ENCODE assay signal across 8 cellular contexts in the genomic region with DNA sequence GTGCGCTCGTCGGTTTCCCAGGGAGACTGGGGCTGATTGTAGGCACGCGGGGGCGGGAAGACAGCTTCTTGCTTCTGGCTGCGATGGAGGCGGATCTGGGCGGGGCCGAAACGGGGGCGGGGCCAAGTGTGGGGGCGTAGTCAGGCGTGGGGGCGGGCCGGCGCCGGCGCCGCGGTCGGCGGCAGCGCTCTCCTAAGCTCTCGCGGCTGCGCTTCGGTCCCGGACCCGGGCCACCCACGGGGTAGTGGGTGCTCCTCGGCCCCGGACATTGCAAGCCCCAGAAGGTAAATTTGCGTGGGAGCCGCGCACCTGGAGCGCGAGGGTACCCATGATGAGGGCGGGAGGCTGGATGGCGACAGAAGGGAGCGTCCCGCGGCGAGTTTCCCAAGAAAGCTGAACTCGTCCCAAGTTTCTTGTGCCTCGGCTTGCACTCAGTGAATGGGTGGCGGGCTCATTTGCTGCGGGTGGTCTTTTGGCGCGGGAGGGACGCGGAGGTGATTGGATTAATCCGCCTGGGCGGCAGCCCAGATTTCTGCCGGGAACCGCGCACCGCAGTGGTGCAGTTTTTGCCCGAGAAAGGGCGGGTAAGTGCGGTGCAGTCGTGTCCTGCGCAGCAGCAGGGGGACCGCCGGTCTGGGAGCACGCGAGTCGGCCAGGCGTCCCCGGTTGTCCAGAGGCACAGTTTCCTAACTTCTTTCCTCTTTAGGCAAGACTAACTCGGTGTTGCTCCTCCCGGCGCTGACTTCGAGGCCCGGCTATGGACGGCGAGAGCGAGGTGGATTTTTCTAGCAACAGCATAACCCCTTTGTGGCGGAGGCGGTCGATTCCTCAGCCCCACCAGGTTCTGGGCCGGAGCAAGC. TPM values are rescaled to one million over a fixed set of nuclear protein-coding genes. Genes with fewer than 3 reads are reported as not detected.
DNase-seq lines count a peak whose midpoint lies in the region; ATAC-seq, FAIRE-seq and TF ChIP-seq lines count a peak whose summit lies in the region.

A gene with protein sequence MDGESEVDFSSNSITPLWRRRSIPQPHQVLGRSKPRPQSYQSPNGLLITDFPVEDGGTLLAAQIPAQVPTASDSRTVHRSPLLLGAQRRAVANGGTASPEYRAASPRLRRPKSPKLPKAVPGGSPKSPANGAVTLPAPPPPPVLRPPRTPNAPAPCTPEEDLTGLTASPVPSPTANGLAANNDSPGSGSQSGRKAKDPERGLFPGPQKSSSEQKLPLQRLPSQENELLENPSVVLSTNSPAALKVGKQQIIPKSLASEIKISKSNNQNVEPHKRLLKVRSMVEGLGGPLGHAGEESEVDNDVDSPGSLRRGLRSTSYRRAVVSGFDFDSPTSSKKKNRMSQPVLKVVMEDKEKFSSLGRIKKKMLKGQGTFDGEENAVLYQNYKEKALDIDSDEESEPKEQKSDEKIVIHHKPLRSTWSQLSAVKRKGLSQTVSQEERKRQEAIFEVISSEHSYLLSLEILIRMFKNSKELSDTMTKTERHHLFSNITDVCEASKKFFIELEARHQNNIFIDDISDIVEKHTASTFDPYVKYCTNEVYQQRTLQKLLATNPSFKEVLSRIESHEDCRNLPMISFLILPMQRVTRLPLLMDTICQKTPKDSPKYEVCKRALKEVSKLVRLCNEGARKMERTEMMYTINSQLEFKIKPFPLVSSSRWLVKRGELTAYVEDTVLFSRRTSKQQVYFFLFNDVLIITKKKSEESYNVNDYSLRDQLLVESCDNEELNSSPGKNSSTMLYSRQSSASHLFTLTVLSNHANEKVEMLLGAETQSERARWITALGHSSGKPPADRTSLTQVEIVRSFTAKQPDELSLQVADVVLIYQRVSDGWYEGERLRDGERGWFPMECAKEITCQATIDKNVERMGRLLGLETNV (plus strand): TSS at position 155 of the 860 bp plus-strand sequence. CDS start 603 bp downstream, at position 758.

- intact Hi-C loops in right cardiac atrium (cut with DNase I): loop anchor here in 2 of 4 donors (10.0 kb wide), 2 partner anchors 123 to 133 kb away; no protein-coding TSS in a partner anchor

- ATAC-seq in GM21737 (IDR thresholded peaks at IDR 0.05; ENCODE audit: unreplicated experiment): peak; percentile 57
- peak; percentile 97 to 98 for ATAC-seq in right cardiac atrium

- H3K4me3 ChIP-seq in right cardiac atrium (ENCODE audit: low read length): peak within 1 kb of the TSS; percentile 63
- peak within 1 kb of the TSS; percentile 89 for H3K4me3 ChIP-seq in rectal smooth muscle tissue (ENCODE audit: low read length)

- no peaks in the 10 kb centered on the region for H3K4me1 ChIP-seq in right cardiac atrium (ENCODE audit: control insufficient read depth, insufficient read depth, low read length)
- peaks cover 4% of the 10 kb centered on the region for H3K4me1 ChIP-seq in rectal smooth muscle tissue (ENCODE audit: control insufficient read depth, insufficient read depth, low read length)

- no peaks in the 10 kb centered on the region for H3K9me3 ChIP-seq in right cardiac atrium (ENCODE audit: control insufficient read depth, low read length)

- DNase-seq in D721Med (ENCODE audit: insufficient read length, low spot score): peak; percentile 81
- DNase-seq in LoVo (ENCODE audit: low spot score): peak; percentile 87
- peak; percentile 23 to 71 (median 52) for DNase-seq in T-helper 1 cell
- DNase-seq in amniotic stem cell (lab: John Stamatoyannopoulos, UW): peak; percentile 39
- peak; percentile 87 to 95 (median 95) for DNase-seq in right cardiac atrium
- peak; percentile 90 for DNase-seq in urothelium cell line (ENCODE audit: low spot score)

- H3K27me3 ChIP-seq in right cardiac atrium (ENCODE audit: control insufficient read depth, insufficient read depth) (no peaks in the 10 kb centered on the region), rectal smooth muscle tissue (ENCODE audit: control insufficient read depth, insufficient read depth, low read length) (no peaks in the 10 kb centered on the region)

- no peak within 1 kb of the TSS for H3K27ac ChIP-seq in right cardiac atrium (ENCODE audit: low read length)
- H3K27ac ChIP-seq in rectal smooth muscle tissue (ENCODE audit: low read depth, low read length): peak within 1 kb of the TSS; percentile 88

- FAIRE-seq in D721Med (lab: Jason Lieb, UNC): no peak
- peak; percentile 61 for FAIRE-seq in urothelium cell line (lab: Jason Lieb, UNC)

- no peak for TF ChIP-seq CTCF in D721Med (IDR thresholded peaks at IDR 0.05; ENCODE audit: insufficient read depth, missing control alignments)

- H3K9ac ChIP-seq in rectal smooth muscle tissue (ENCODE audit: low read length): peak within 1 kb of the TSS; percentile 66

- WGBS in right cardiac atrium: under 1% methylated on average over 82 of the region's 82 CpGs

- no peaks in the 10 kb centered on the region for H3K36me3 ChIP-seq in rectal smooth muscle tissue (ENCODE audit: control insufficient read depth, insufficient read depth, low read length)

RNA-seq across cellular contexts. Expression of the gene that starts here (rescaled TPM):
- total RNA-seq in right cardiac atrium: 1 to 10 TPM; 3.3 to 7.5 (median 5.4) TPM
- 3.5 TPM for polyA plus RNA-seq in right cardiac atrium

Comparison
In these comparisons a context has a peak if more than half of its experiments do, and no peak if none do; other contexts are left out.
1. DNase-seq: peak in every context shown above with its lines; median percentile 95 in right cardiac atrium; 90 in urothelium cell line; 87 in LoVo; 81 in D721Med; 52 in T-helper 1 cell; 39 in amniotic stem cell.